Comparison of ENCODE assay signal across 8 cellular contexts in genomic region chr7:101163281-101164070, GRCh38. TPM values are rescaled to one million over a fixed set of nuclear protein-coding genes. Genes with fewer than 3 reads are reported as not detected.
DNase-seq lines count a peak whose midpoint lies in the region; ATAC-seq, FAIRE-seq and TF ChIP-seq lines count a peak whose summit lies in the region.

No MANE protein-coding gene starts in this region.

- no peaks in the 10 kb centered on the region for H3K9me3 ChIP-seq in H1 (ENCODE audit: insufficient read depth in 2 of 2, low read depth in 1 of 2, low read length in 1 of 2)
- no peaks in the 10 kb centered on the region for H3K9me3 ChIP-seq in osteoblast (ENCODE audit: low read depth, low read length)

- ATAC-seq in GM19463 (IDR thresholded peaks at IDR 0.05; ENCODE audit: unreplicated experiment), result no peak

- H2BK12ac ChIP-seq in H1 (ENCODE audit: low read depth, low read length), result peak overlapping the region; percentile 10; the same call in 1 of the 2 replicates

- H2AK5ac ChIP-seq in H1 (ENCODE audit: low read depth, low read length), result no peak overlapping the region

- TF ChIP-seq CTCF in H1 (IDR thresholded peaks at IDR 0.05; ENCODE audit: control extremely low read depth in 1 of 3, insufficient read depth in 1 of 3, low read depth in 1 of 3, low read length in 3 of 3), result no peak
- TF ChIP-seq CTCF in osteoblast (IDR thresholded peaks at IDR 0.05; ENCODE audit: extremely low read depth, low read depth, low read length), result no peak

- H2BK20ac ChIP-seq in H1 (ENCODE audit: low read length), result no peak overlapping the region

- H3K4me1 ChIP-seq in H1 (replicated peaks in 1 of 4; ENCODE audit: control insufficient read depth in 3 of 4, insufficient read depth in 4 of 4, low read length in 3 of 4), result peaks cover 14 to 54% (median 39%) of the 10 kb centered on the region in 4 experiments
- peaks cover 17% of the 10 kb centered on the region for H3K4me1 ChIP-seq in osteoblast (ENCODE audit: insufficient read depth, low read length)

- no peaks in the 10 kb centered on the region for H3K79me1 ChIP-seq in H1 (ENCODE audit: low read depth, low read length)

- peak overlapping the region; percentile 75; the same call in 1 of the 2 replicates for H2BK5ac ChIP-seq in H1 (ENCODE audit: low read depth, low read length)

- H2BK120ac ChIP-seq in H1 (replicated peaks; ENCODE audit: low read depth, low read length), result no peak overlapping the region

- no peak overlapping the region for H3K56ac ChIP-seq in H1 (replicated peaks; ENCODE audit: insufficient read length, low read depth, low read length)

- H3K27me3 ChIP-seq in H1 (replicated peaks in 1 of 4; ENCODE audit: control insufficient read depth in 3 of 4, extremely low read depth in 1 of 4, insufficient read depth in 3 of 4, low read length in 3 of 4) (peaks cover 5 to 51% (median 32%) of the 10 kb centered on the region in 4 experiments), osteoblast (ENCODE audit: insufficient read depth, low read length) (peaks cover 47% of the 10 kb centered on the region)

- peak overlapping the region; percentile 46 to 74 (median 48) for H3K4me3 ChIP-seq in H1 (ENCODE audit: extremely low read depth in 1 of 4, insufficient read depth in 2 of 4, low read depth in 3 of 4, low read length in 4 of 4)
- H3K4me3 ChIP-seq in osteoblast (ENCODE audit: insufficient read depth, low read length), result no peak overlapping the region

- TF ChIP-seq RAD21 in H1 (IDR thresholded peaks at IDR 0.05 in 1 of 2, conservative IDR thresholded peaks at IDR 0.05 in 1 of 2; ENCODE audit: low read depth in 2 of 2, low read length in 2 of 2), result no peak

- no peak overlapping the region for H3K4ac ChIP-seq in H1 (replicated peaks; ENCODE audit: insufficient read length, low read depth, low read length)

- H4K91ac ChIP-seq in H1 (replicated peaks; ENCODE audit: insufficient read length, low read length), result no peak overlapping the region

- POLR2A ChIA-PET in H1 (lab: Charles Lee; ENCODE audit: partially characterized antibody), result interaction anchor here (0.8 to 2.6 kb wide), 12 partner anchors 8 to 130 kb away, joined by 3 to 20 read pairs (median 4); partner anchors contain the start of genes AP1S1 and ZNHIT1

- H3K18ac ChIP-seq in H1 (ENCODE audit: extremely low read depth, low read length), result peak overlapping the region; percentile 44

- DNase-seq in DMS153 (lab: John Stamatoyannopoulos, UW) (peak; percentile 56), HT-29 (ENCODE audit: low spot score) (peak; percentile 47), H1 (ENCODE audit: low read depth in 1 of 2, low spot score in 2 of 2) (peak in 1 of 2 experiments; percentile 82), osteoblast (ENCODE audit: insufficient read length, low spot score, missing footprints) (peak; percentile 83), AG08395 (ENCODE audit: low spot score) (no peak), GM12892 (ENCODE audit: insufficient read length) (no peak)

- H3K79me2 ChIP-seq in H1 (ENCODE audit: control insufficient read depth in 1 of 2, insufficient read depth in 2 of 2, low read length in 2 of 2), result no peaks in the 10 kb centered on the region
- no peaks in the 10 kb centered on the region for H3K79me2 ChIP-seq in osteoblast (ENCODE audit: insufficient read depth, low read length)

- H4K5ac ChIP-seq in H1 (ENCODE audit: insufficient read length, low read depth, low read length), result no peak overlapping the region

- no peak for TF ChIP-seq EP300 in H1 (IDR thresholded peaks at IDR 0.05; ENCODE audit: borderline replicate concordance in 1 of 2, low read depth in 2 of 2, low read length in 2 of 2)

- H3K9ac ChIP-seq in H1 (replicated peaks in 1 of 4; ENCODE audit: extremely low read depth in 1 of 4, low read depth in 3 of 4, low read length in 3 of 4), result peak overlapping the region in 1 of 4 experiments; percentile 41; a peak in 3 of 7 replicates

- H3K4me2 ChIP-seq in H1 (ENCODE audit: insufficient read depth in 1 of 2, low read depth in 2 of 2, low read length in 2 of 2), result peak overlapping the region; percentile 44 to 90
- no peak overlapping the region for H3K4me2 ChIP-seq in osteoblast (ENCODE audit: insufficient read depth, low read length)

- no peak overlapping the region for H3K23ac ChIP-seq in H1 (ENCODE audit: insufficient read length)

- TF ChIP-seq POLR2A in Raji (IDR thresholded peaks at IDR 0.05; ENCODE audit: insufficient read depth, low read depth, low read length) (peak; percentile 75), H1 (IDR thresholded peaks at IDR 0.05; ENCODE audit: control extremely low read depth in 1 of 2, low read depth in 2 of 2, low read length in 2 of 2) (no peak; a peak in 1 of 3 replicates), GM12892 (IDR thresholded peaks at IDR 0.05; ENCODE audit: low read depth, low read length) (no peak)

- peak overlapping the region; percentile 4; the same call in 1 of the 2 replicates for H4K8ac ChIP-seq in H1 (ENCODE audit: extremely low read depth, insufficient read depth, low read length)

- CTCF ChIA-PET in H1 (lab: Charles Lee; ENCODE audit: partially characterized antibody), result interaction anchor here (0.9 to 5.7 kb wide), 6 partner anchors 7 to 26 kb away, joined by 3 to 46 read pairs (median 4); no protein-coding TSS in a partner anchor

- H3K27ac ChIP-seq in H1 (ENCODE audit: low read depth, low read length) (no peak overlapping the region), osteoblast (ENCODE audit: low read depth, low read length) (no peak overlapping the region)

- 5% methylated on average over 18 of the region's 92 CpGs; no CpG with 5 or more reads in 1 of the 2 experiments for WGBS in H1 (ENCODE audit: extremely low coverage in 1 of 2, insufficient coverage in 1 of 2, insufficient read length in 1 of 2, insufficient replicate concordance in 2 of 2, low coverage in 1 of 2, low lambda C conversion rate in 2 of 2, missing lambda C conversion rate in 1 of 2), 2 experiments

- FAIRE-seq in H1 (lab: Jason Lieb, UNC), result no peak
- no peak for FAIRE-seq in GM12892 (lab: Jason Lieb, UNC)

- no peak overlapping the region for H3K14ac ChIP-seq in H1 (ENCODE audit: insufficient read length)

- H2AFZ ChIP-seq in H1 (ENCODE audit: low read length) (no peak overlapping the region), osteoblast (ENCODE audit: low read length) (no peak overlapping the region)

- peaks cover 7% of the 10 kb centered on the region in 2 experiments for H4K20me1 ChIP-seq in H1 (replicated peaks in 1 of 2; ENCODE audit: control insufficient read depth in 1 of 2, insufficient read depth in 2 of 2, low read length in 2 of 2)
- H4K20me1 ChIP-seq in osteoblast (ENCODE audit: insufficient read depth, low read length), result peaks cover 37% of the 10 kb centered on the region

- peaks cover 0 to 3% (median 0%) of the 10 kb centered on the region in 4 experiments; a peak in 1 of 8 replicates for H3K36me3 ChIP-seq in H1 (ENCODE audit: control insufficient read depth in 2 of 4, insufficient read depth in 4 of 4, low read length in 3 of 4)
- peaks cover 19% of the 10 kb centered on the region for H3K36me3 ChIP-seq in osteoblast (ENCODE audit: insufficient read depth, low read length)

- H2BK15ac ChIP-seq in H1 (ENCODE audit: low read length), result no peak overlapping the region

- peaks cover 35% of the 10 kb centered on the region; the same call in 1 of the 2 replicates for H3K23me2 ChIP-seq in H1 (ENCODE audit: low read depth, low read length)

RNA-seq across cellular contexts. Expression of gene VGF, which starts 1.9 kb away (rescaled TPM):
- total RNA-seq in HT-29 (2014; rRNA removed; shearing (Covaris generic)), result 0.39 and 0.48 TPM in 2 replicates
- total RNA-seq in H1 (2021; fragmentation: NEBNext Ultra II Directional; extraction: Animal tissue kit (Norgen Biotek cat#: 25700)), result 7.0 and 7.4 TPM in 2 replicates
- 1.6 and 3.0 TPM in 2 replicates for polyA plus RNA-seq in H1 (2011; rRNA removed)
- polyA plus RNA-seq in H1 (2011; cell fraction: cytosol; rRNA removed), result 2.2 TPM
- 4.2 TPM for polyA plus RNA-seq in H1 (2011; cell fraction: nucleus; rRNA removed)
- polyA plus RNA-seq in H1 (2012, experiment 1 of 2), result 8.2 to 13.3 TPM (median 11.5 TPM) in 4 replicates
- 6.6 TPM for polyA plus RNA-seq in H1 (2012, experiment 2 of 2)
- polyA plus RNA-seq in H1 (2013, experiment 1 of 2), result 29.9 TPM
- 28.2 TPM for polyA plus RNA-seq in H1 (2013, experiment 2 of 2)
- polyA minus RNA-seq in H1 (2011; rRNA and poly(A)+ RNA removed), result 0.19 and 0.20 TPM in 2 replicates
- 3.1 TPM for polyA minus RNA-seq in H1 (2011; cell fraction: cytosol; rRNA and poly(A)+ RNA removed)
- polyA minus RNA-seq in H1 (2011; cell fraction: nucleus; rRNA and poly(A)+ RNA removed), result 1.2 TPM
- 0.36 TPM in 1 of 2 replicates, not detected in the other for total RNA-seq in osteoblast
- not detected for polyA plus RNA-seq in GM12892 (2012; ENCODE audit: missing spikeins)

RNA-seq across cellular contexts. Expression of gene AP1S1, which starts 9.2 kb away (rescaled TPM):
- 272 and 277 TPM in 2 replicates for total RNA-seq in HT-29 (2014; rRNA removed; shearing (Covaris generic))
- 56.0 and 56.1 TPM in 2 replicates for total RNA-seq in H1 (2021; fragmentation: NEBNext Ultra II Directional; extraction: Animal tissue kit (Norgen Biotek cat#: 25700))
- polyA plus RNA-seq in H1 (2011; rRNA removed), result 59.3 and 72.3 TPM in 2 replicates
- polyA plus RNA-seq in H1 (2011; cell fraction: cytosol; rRNA removed), result 115 TPM
- 109 TPM for polyA plus RNA-seq in H1 (2011; cell fraction: nucleus; rRNA removed)
- polyA plus RNA-seq in H1 (2012, experiment 1 of 2), result 81.1 to 105 TPM (median 95.8 TPM) in 4 replicates
- 90.0 TPM for polyA plus RNA-seq in H1 (2012, experiment 2 of 2)
- 35.2 TPM for polyA plus RNA-seq in H1 (2013, experiment 1 of 2)
- polyA plus RNA-seq in H1 (2013, experiment 2 of 2), result 33.6 TPM
- polyA minus RNA-seq in H1 (2011; rRNA and poly(A)+ RNA removed), result 47.0 and 58.4 TPM in 2 replicates
- 17.9 TPM for polyA minus RNA-seq in H1 (2011; cell fraction: cytosol; rRNA and poly(A)+ RNA removed)
- 16.7 TPM for polyA minus RNA-seq in H1 (2011; cell fraction: nucleus; rRNA and poly(A)+ RNA removed)
- 101 and 102 TPM in 2 replicates for total RNA-seq in osteoblast
- 95.5 TPM for polyA plus RNA-seq in GM12892 (2012; ENCODE audit: missing spikeins)

RNA-seq across cellular contexts. Expression of gene NAT16, which starts 16.6 kb away (rescaled TPM):
- 0.13 TPM in 2 replicates for total RNA-seq in HT-29 (2014; rRNA removed; shearing (Covaris generic))
- 0.84 and 1.0 TPM in 2 replicates for total RNA-seq in H1 (2021; fragmentation: NEBNext Ultra II Directional; extraction: Animal tissue kit (Norgen Biotek cat#: 25700))
- 0.26 and 0.47 TPM in 2 replicates for polyA plus RNA-seq in H1 (2011; rRNA removed)
- polyA plus RNA-seq in H1 (2011; cell fraction: cytosol; rRNA removed), result 1.1 TPM
- polyA plus RNA-seq in H1 (2011; cell fraction: nucleus; rRNA removed), result 1.7 TPM
- 0.62 to 1.2 TPM (median 0.80 TPM) in 4 replicates for polyA plus RNA-seq in H1 (2012, experiment 1 of 2)
- 0.59 TPM for polyA plus RNA-seq in H1 (2012, experiment 2 of 2)
- polyA plus RNA-seq in H1 (2013, experiment 1 of 2), result 0.55 TPM
- polyA plus RNA-seq in H1 (2013, experiment 2 of 2), result 0.37 TPM
- 0.16 TPM in 1 of 2 replicates, not detected in the other for polyA minus RNA-seq in H1 (2011; rRNA and poly(A)+ RNA removed)
- not detected for polyA minus RNA-seq in H1 (2011; cell fraction: cytosol; rRNA and poly(A)+ RNA removed)
- polyA minus RNA-seq in H1 (2011; cell fraction: nucleus; rRNA and poly(A)+ RNA removed), result 1.00 TPM
- total RNA-seq in osteoblast, result not detected in 2 replicates
- polyA plus RNA-seq in GM12892 (2012; ENCODE audit: missing spikeins), result not detected

RNA-seq across cellular contexts. Expression of gene SERPINE1, which starts 36.6 kb away (rescaled TPM):
- 4.6 and 5.0 TPM in 2 replicates for total RNA-seq in HT-29 (2014; rRNA removed; shearing (Covaris generic))
- 5.6 and 6.8 TPM in 2 replicates for total RNA-seq in H1 (2021; fragmentation: NEBNext Ultra II Directional; extraction: Animal tissue kit (Norgen Biotek cat#: 25700))
- polyA plus RNA-seq in H1 (2011; rRNA removed), result 3.7 and 3.8 TPM in 2 replicates
- polyA plus RNA-seq in H1 (2011; cell fraction: cytosol; rRNA removed), result 3.4 TPM
- polyA plus RNA-seq in H1 (2011; cell fraction: nucleus; rRNA removed), result 2.8 TPM
- polyA plus RNA-seq in H1 (2012, experiment 1 of 2), result 2.5 to 2.9 TPM (median 2.7 TPM) in 4 replicates
- polyA plus RNA-seq in H1 (2012, experiment 2 of 2), result 1.9 TPM
- 20.1 TPM for polyA plus RNA-seq in H1 (2013, experiment 1 of 2)
- polyA plus RNA-seq in H1 (2013, experiment 2 of 2), result 28.6 TPM
- 4.2 and 4.4 TPM in 2 replicates for polyA minus RNA-seq in H1 (2011; rRNA and poly(A)+ RNA removed)
- 1.9 TPM for polyA minus RNA-seq in H1 (2011; cell fraction: cytosol; rRNA and poly(A)+ RNA removed)
- polyA minus RNA-seq in H1 (2011; cell fraction: nucleus; rRNA and poly(A)+ RNA removed), result 1.00 TPM
- total RNA-seq in osteoblast, result 237 and 278 TPM in 2 replicates
- 0.61 TPM for polyA plus RNA-seq in GM12892 (2012; ENCODE audit: missing spikeins)

RNA-seq across cellular contexts. Expression of gene MOGAT3, which starts 37.4 kb away (rescaled TPM):
- total RNA-seq in HT-29 (2014; rRNA removed; shearing (Covaris generic)), result 6.7 and 8.2 TPM in 2 replicates
- total RNA-seq in H1 (2021; fragmentation: NEBNext Ultra II Directional; extraction: Animal tissue kit (Norgen Biotek cat#: 25700)), result 0.82 TPM in 1 of 2 replicates, not detected in the other
- polyA plus RNA-seq in H1 (2011; rRNA removed), result 0.21 and 0.58 TPM in 2 replicates
- 0.48 TPM for polyA plus RNA-seq in H1 (2011; cell fraction: cytosol; rRNA removed)
- polyA plus RNA-seq in H1 (2011; cell fraction: nucleus; rRNA removed), result 0.76 TPM
- 0.23 to 0.61 TPM (median 0.24 TPM) in 3 of 4 replicates, not detected in the other for polyA plus RNA-seq in H1 (2012, experiment 1 of 2)
- 0.14 TPM for polyA plus RNA-seq in H1 (2012, experiment 2 of 2)
- 0.59 TPM for polyA plus RNA-seq in H1 (2013, experiment 1 of 2)
- polyA plus RNA-seq in H1 (2013, experiment 2 of 2), result 0.72 TPM
- 1.9 TPM in 1 of 2 replicates, not detected in the other for polyA minus RNA-seq in H1 (2011; rRNA and poly(A)+ RNA removed)
- not detected for polyA minus RNA-seq in H1 (2011; cell fraction: cytosol; rRNA and poly(A)+ RNA removed)
- 1.3 TPM for polyA minus RNA-seq in H1 (2011; cell fraction: nucleus; rRNA and poly(A)+ RNA removed)
- not detected in 2 replicates for total RNA-seq in osteoblast
- not detected for polyA plus RNA-seq in GM12892 (2012; ENCODE audit: missing spikeins)

Comparison
In these comparisons a context has a peak if more than half of its experiments do, and no peak if none do; other contexts are left out.
1. DNase-seq: peak in DMS153 (single experiment), HT-29 (single experiment) and osteoblast (single experiment); none in AG08395 (single experiment) and GM12892 (single experiment).